23 cellular contexts compared by ENCODE assay signal in genomic region chr2:76318848-76319247, GRCh38.
"Had no signal": no experiment of that assay in that cellular context is flagged by ENCODE, and none has a peak within 500 bp of the region (broad histone marks: within the 10 kb centered on the region; RNA-seq: fewer than 3 reads in every experiment).

No MANE protein-coding gene starts in this region.

- H3K27me3 ChIP-seq: dorsolateral prefrontal cortex, esophagus muscularis mucosa, foreskin keratinocyte, gastroesophageal sphincter, heart left ventricle, hepatocyte had no signal

- DNase-seq: dermis blood vessel endothelial cell; dorsolateral prefrontal cortex; effector CD4-positive, alpha-beta T cell; effector memory CD4-positive, alpha-beta T cell; foreskin keratinocyte; heart left ventricle; hypothalamus; immature natural killer cell; islet precursor cell; kidney; kidney glomerular epithelial cell; left colon; left ventricle myocardium superior; mammary epithelial cell; mesendoderm; midbrain; naive thymus-derived CD4-positive, alpha-beta T cell had no signal

- H3K36me3 ChIP-seq: esophagus muscularis mucosa, gastroesophageal sphincter, heart left ventricle had no signal

- H3K4me3 ChIP-seq: coronary artery, dorsolateral prefrontal cortex, esophagus muscularis mucosa, gastroesophageal sphincter, heart left ventricle, hepatocyte, lung had no signal

- ATAC-seq: foreskin keratinocyte; gastroesophageal sphincter; heart left ventricle; left colon; left lobe of liver; left ventricle myocardium superior; naive thymus-derived CD4-positive, alpha-beta T cell had no signal

- H3K4me2 ChIP-seq: hepatocyte had no signal

- H3K9me3 ChIP-seq: esophagus muscularis mucosa, gastroesophageal sphincter had no signal

- H3K4me1 ChIP-seq: esophagus muscularis mucosa, foreskin keratinocyte, gastroesophageal sphincter, heart left ventricle had no signal

- H3K27ac ChIP-seq: coronary artery, dorsolateral prefrontal cortex, esophagus muscularis mucosa, foreskin keratinocyte, gastroesophageal sphincter, heart left ventricle, hepatocyte had no signal
